Comparison of ENCODE assay signal across 8 cellular contexts in genomic region chr19:48321622-48322591, GRCh38. TPM values are rescaled to one million over a fixed set of nuclear protein-coding genes. Genes with fewer than 3 reads are reported as not detected.
DNase-seq lines count a peak whose midpoint lies in the region; ATAC-seq and TF ChIP-seq lines count a peak whose summit lies in the region.

No MANE protein-coding gene starts in this region.

- intact Hi-C loops in CD4-positive, alpha-beta T cell (cut with DNase I, micrococcal nuclease) = loop anchor here in 1 of 2 experiments (2.0 to 10.0 kb wide), 4 partner anchors 69 to 1537 kb away; partner anchors contain the start of genes KDELR1, LMTK3 and SLC1A5
- intact Hi-C loops in lower leg skin (cut with DNase I; ENCODE audit: low total_unique reads) = loop anchor here (10.0 kb wide), 1 partner anchor 263 kb away; no protein-coding TSS in a partner anchor

- CTCF ChIA-PET in CD4-positive, alpha-beta T cell (lab: Charles Lee) = interaction anchor here (1.1 to 8.5 kb wide), 2 partner anchors 11 to 70 kb away, joined by 4 to 159 read pairs; partner anchors contain the start of gene KDELR1

- no peaks in the 10 kb centered on the region for H3K27me3 Mint-ChIP-seq in CD4-positive, alpha-beta T cell

- H3K4me3 ChIP-seq in lower leg skin (ENCODE audit: low read depth, poor library complexity, severe bottlenecking) = peak overlapping the region; percentile 22

- H3K27me3 ChIP-seq in CD4-positive, alpha-beta T cell (ENCODE audit: control insufficient read depth, insufficient read depth, low read length) = no peaks in the 10 kb centered on the region

- ATAC-seq in CD4-positive, alpha-beta T cell (ENCODE audit: poor library complexity) = peak; percentile 61
- ATAC-seq in GM19452 (IDR thresholded peaks at IDR 0.05; ENCODE audit: unreplicated experiment) (peak; percentile 66), HG03571 (IDR thresholded peaks at IDR 0.05; ENCODE audit: unreplicated experiment) (peak; percentile 63)

- no peaks in the 10 kb centered on the region for H3K9me3 ChIP-seq in CD4-positive, alpha-beta T cell (ENCODE audit: control insufficient read depth, low read length)

- POLR2A ChIA-PET in CD4-positive, alpha-beta T cell (lab: Charles Lee) = interaction anchor here (0.7 to 8.4 kb wide), 13 partner anchors 8 to 315 kb away, joined by 3 to 360 read pairs (median 5); partner anchors contain the start of genes CARD8, DBP, GRWD1 and SYNGR4

- peak; percentile 98 to 100 (median 100) for DNase-seq in CD4-positive, alpha-beta T cell
- DNase-seq in NCI-H748 treated with DMSO at 0.1 percent for 48 hours (lab: John Stamatoyannopoulos, UW) = peak; percentile 96
- DNase-seq in activated CD4-positive, alpha-beta T cell treated with anti-CD3 and anti-CD28 coated beads, Interleukin-2, amount 50 U/mL, for 4 hours = peak; percentile 99
- DNase-seq in dermis microvascular lymphatic vessel endothelial cell (ENCODE audit: low read depth in 2 of 2) = peak; percentile 91 to 98
- DNase-seq in lower leg skin (ENCODE audit: low spot score in 2 of 2) = peak; percentile 97 to 100
- DNase-seq in stimulated activated CD4-positive, alpha-beta T cell treated with anti-CD3 and anti-CD28 coated beads, Interleukin-4, amount 100 ng/mL, for 24 hours = peak; percentile 95

- no peaks in the 10 kb centered on the region for H3K9me3 Mint-ChIP-seq in CD4-positive, alpha-beta T cell

- peak overlapping the region; percentile 99 for H3K27ac Mint-ChIP-seq in CD4-positive, alpha-beta T cell

- peak overlapping the region; percentile 93 for H3K4me3 Mint-ChIP-seq in CD4-positive, alpha-beta T cell

- TF ChIP-seq POLR2A in lower leg skin (IDR thresholded peaks at IDR 0.05) = peak in 1 of 2 donors; percentile 61

- peak overlapping the region; percentile 100 for H3K27ac ChIP-seq in CD4-positive, alpha-beta T cell (ENCODE audit: low read depth, low read length)

- peaks cover 68% of the 10 kb centered on the region for H3K4me1 Mint-ChIP-seq in CD4-positive, alpha-beta T cell (ENCODE audit: low read depth)

- 1 to 2% methylated on average over 51 to 63 of the region's 63 CpGs for WGBS in lower leg skin, 2 donors

- no peak for TF ChIP-seq CTCF in CD4-positive, alpha-beta T cell (IDR thresholded peaks at IDR 0.05)
- no peak for TF ChIP-seq CTCF in lower leg skin (IDR thresholded peaks at IDR 0.05)

- peaks cover 27% of the 10 kb centered on the region for H3K36me3 Mint-ChIP-seq in CD4-positive, alpha-beta T cell (ENCODE audit: low read depth)

RNA-seq across cellular contexts. Expression of gene EMP3, which starts 3.4 kb away (rescaled TPM):
- 100 to 1,000 TPM; 185 to 201 TPM for total RNA-seq in CD4-positive, alpha-beta T cell
- total RNA-seq in dermis microvascular lymphatic vessel endothelial cell (3.3 and 3.4 TPM in 2 replicates), lower leg skin (10 to 100 TPM; 11.5 to 29.3 (median 14.7) TPM)

RNA-seq across cellular contexts. Expression of gene TMEM143, which starts 41.8 kb away (rescaled TPM):
- 10 to 100 TPM in 1 of 2 experiments, 1 to 10 TPM in 1; 9.4 to 11.0 TPM for total RNA-seq in CD4-positive, alpha-beta T cell
- 1.6 and 1.8 TPM in 2 replicates for total RNA-seq in dermis microvascular lymphatic vessel endothelial cell
- total RNA-seq in lower leg skin = 10 to 100 TPM in 1 of 4 donors, 1 to 10 TPM in 3; 6.7 to 21.0 (median 8.7) TPM

RNA-seq across cellular contexts. Expression of gene SYNGR4, which starts 42.3 kb away (rescaled TPM):
- total RNA-seq in CD4-positive, alpha-beta T cell = not detected
- total RNA-seq in dermis microvascular lymphatic vessel endothelial cell (not detected in 2 replicates), lower leg skin (not detected)

RNA-seq across cellular contexts. Expression of gene ZNF114, which starts 52.0 kb away (rescaled TPM):
- total RNA-seq in CD4-positive, alpha-beta T cell = not detected
- 0.51 and 0.77 TPM in 2 replicates for total RNA-seq in dermis microvascular lymphatic vessel endothelial cell
- under 1 TPM in 3 of 4 donors, not detected in 1; 0.15 to 0.81 (median 0.62) TPM for total RNA-seq in lower leg skin

Comparison
In these comparisons a context has a peak if more than half of its experiments do, and no peak if none do; other contexts are left out.
1. Peak in every context shown above with its lines: DNase-seq, ATAC-seq, H3K4me3 ChIP-seq and H3K27ac ChIP-seq.
2. RNA of gene EMP3, which starts 3.4 kb away (total RNA-seq): 185 to 201 TPM in CD4-positive, alpha-beta T cell; 11.5 to 29.3 TPM in lower leg skin and 3.3 to 3.4 TPM in dermis microvascular lymphatic vessel endothelial cell; every median in the first group is over 4 times any median in the second.